15 cellular contexts compared by ENCODE assay signal in genomic region chr9:108254236-108254635, GRCh38.
"Had no signal": no experiment of that assay in that cellular context is flagged by ENCODE, and none has a peak within 500 bp of the region (broad histone marks: within the 10 kb centered on the region; RNA-seq: fewer than 3 reads in every experiment).

No MANE protein-coding gene starts in this region.

- H3K9me3 ChIP-seq: gastrocnemius medialis, pancreas had no signal

- DNase-seq: effector memory CD8-positive, alpha-beta T cell; gastrocnemius medialis; left colon; left ventricle myocardium superior; mesendoderm; naive B cell; occipital lobe; pancreas; right cardiac atrium; small intestine; stimulated activated CD4-positive, alpha-beta T cell treated with anti-CD3 and anti-CD28 coated beads, Interleukin-12 subunit alpha, Interleukin-12 subunit beta, amount 100 ng/mL, for 4 hours; stimulated activated naive CD4-positive, alpha-beta T cell treated with Interleukin-2 at 50 U/mL for 16 hours; trophoblast cell had no signal

- H3K4me2 ChIP-seq: hepatocyte had no signal

- H3K4me3 ChIP-seq: gastrocnemius medialis, hepatocyte, lung, pancreas had no signal

- H3K36me3 ChIP-seq: gastrocnemius medialis, pancreas had no signal

- H3K4me1 ChIP-seq: gastrocnemius medialis, pancreas had no signal

- H3K79me2 ChIP-seq: hepatocyte had no signal

- H3K27ac ChIP-seq: gastrocnemius medialis, hepatocyte, pancreas had no signal

- H2AFZ ChIP-seq: hepatocyte had no signal

- ATAC-seq: effector memory CD8-positive, alpha-beta T cell; gastrocnemius medialis; left colon; left ventricle myocardium superior; pancreas; right cardiac atrium had no signal

- FAIRE-seq: pancreas, small intestine had no signal

- H3K27me3 ChIP-seq: gastrocnemius medialis, hepatocyte, pancreas had no signal
